14 cellular contexts compared by ENCODE assay signal in the genomic region with DNA sequence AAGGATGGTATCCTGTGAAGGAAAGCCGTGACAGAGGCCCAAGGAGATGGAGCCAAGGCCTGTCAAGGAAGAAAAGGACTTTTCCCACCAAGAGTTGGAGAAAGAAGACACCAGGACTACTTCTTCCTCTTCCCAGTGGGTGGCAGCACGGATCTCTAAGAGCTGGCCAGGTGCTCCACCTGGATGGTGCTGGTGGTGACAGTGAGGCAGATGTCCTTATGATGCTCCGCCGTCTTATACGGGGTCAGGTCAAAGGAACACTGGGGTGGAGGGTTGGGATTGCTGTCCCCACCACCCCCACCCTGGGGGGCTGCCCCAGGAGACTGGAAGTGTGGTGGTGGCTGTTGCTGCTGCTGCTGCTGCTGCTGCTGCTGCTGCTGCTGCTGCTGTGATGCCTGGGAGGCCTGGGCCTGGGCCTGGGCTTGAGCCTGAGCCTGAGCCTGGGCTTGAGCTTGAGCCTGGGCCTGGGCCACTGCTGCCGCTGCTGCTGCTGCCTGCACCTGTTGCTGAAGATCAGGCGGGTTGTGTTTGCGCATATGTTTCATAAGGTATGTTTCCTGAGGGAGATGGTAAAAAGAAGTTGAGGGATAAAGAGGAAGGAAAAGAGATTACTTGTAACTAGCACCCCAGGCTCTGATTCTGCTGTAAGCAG. TPM values are rescaled to one million over a fixed set of nuclear protein-coding genes. Genes with fewer than 3 reads are reported as not detected.
DNase-seq lines count a peak whose midpoint lies in the region; ATAC-seq and TF ChIP-seq lines count a peak whose summit lies in the region.
"Had no signal": no experiment of that assay in that cellular context is flagged by ENCODE, and none has a peak within 500 bp of the region (broad histone marks: within the 10 kb centered on the region; RNA-seq: fewer than 3 reads in every experiment).

No MANE protein-coding gene starts in this region.

- H2AK5ac ChIP-seq in H9 (ENCODE audit: insufficient read length, low read length) = no peak overlapping the region

- no CpG with 5 or more reads among the region's 8 CpGs for WGBS in H9 (ENCODE audit: extremely low coverage, insufficient read length, low lambda C conversion rate)
- 76 to 92% methylated on average over 2 to 8 of the region's 8 CpGs for WGBS in transverse colon (ENCODE audit: low coverage in 1 of 2), 2 donors

- in situ Hi-C loops in transverse colon (cut with MboI; ENCODE audit: low pct_ligation_motif_present in 1 of 4, low pct_unique_long_range_greater_than_20kb in 1 of 4, low sequenced_read_pairs in 3 of 4) = no loop called here

- no peaks in the 10 kb centered on the region for H3K79me1 ChIP-seq in H9 (ENCODE audit: insufficient read depth, low read depth, low read length, poor library complexity, severe bottlenecking)

- peaks cover 41 to 67% (median 52%) of the 10 kb centered on the region in 3 experiments for H3K36me3 Mint-ChIP-seq in H9 (ENCODE audit: insufficient read depth in 1 of 3, low read depth in 3 of 3)
- peaks cover 50% of the 10 kb centered on the region for H3K36me3 Mint-ChIP-seq in WTC11

- H2BK20ac ChIP-seq in H9 (ENCODE audit: low read depth, low read length, poor library complexity, severe bottlenecking) = no peak overlapping the region

- H2AFZ ChIP-seq in H9 (ENCODE audit: low read length) = no peak overlapping the region

- no peak overlapping the region for H4K8ac ChIP-seq in H9 (replicated peaks; ENCODE audit: insufficient read length, low read depth, low read length)

- peaks cover 3 to 4% of the 10 kb centered on the region in 2 experiments; a peak in 1 of 4 replicates for H3K4me1 Mint-ChIP-seq in H9
- no peaks in the 10 kb centered on the region; the same call in 1 of the 2 replicates for H3K4me1 Mint-ChIP-seq in WTC11

- DNase-seq in DMS53 treated with DMSO at 0.1 percent for 48 hours (lab: John Stamatoyannopoulos, UW; ENCODE audit: unreplicated experiment) (peak; percentile 35), H9 (peak; percentile 66), WTC11 (ENCODE audit: low spot score) (peak; percentile 22), left kidney (ENCODE audit: low read depth, low spot score) (peak; percentile 32), NCI-H345 treated with DMSO at 0.1 percent for 48 hours (lab: John Stamatoyannopoulos, UW; ENCODE audit: unreplicated experiment) (no peak), 8988T (no peak), transverse colon (no peak), sciatic nerve (ENCODE audit: low spot score) (no peak)
- DNase-seq: GDM1; natural killer cell; NCI-H524 treated with DMSO at 0.1 percent for 48 hours; stimulated activated CD4-positive, alpha-beta T cell treated with anti-CD3 and anti-CD28 coated beads, Interleukin-2, amount 100 ng/mL, for 24 hours had no signal

- CTCF ChIA-PET in WTC11 (lab: Charles Lee) = interaction anchor here (0.8 to 3.3 kb wide), 6 partner anchors 12 to 97 kb away, joined by 4 to 20 read pairs (median 6); a partner anchor contains a TSS

- H3K4ac ChIP-seq in H9 (ENCODE audit: low read depth, low read length) = no peak overlapping the region

- POLR2A ChIA-PET in WTC11 (lab: Charles Lee) = interaction anchor here (0.6 to 1.0 kb wide), 2 partner anchors 21 to 119 kb away, joined by 3 to 5 read pairs; a partner anchor contains a TSS

- H2BK15ac ChIP-seq in H9 (ENCODE audit: low read depth, low read length) = no peak overlapping the region

- H3K56ac ChIP-seq in H9 (ENCODE audit: insufficient read length, low read depth, low read length) = no peak overlapping the region

- no peak overlapping the region for H3K9ac ChIP-seq in H9 (ENCODE audit: extremely low read depth, insufficient read length, low read length)

- H3K9me3 Mint-ChIP-seq in H9 (no peaks in the 10 kb centered on the region), WTC11 (no peaks in the 10 kb centered on the region)
- H3K9me3 Mint-ChIP-seq: activated T-helper 1 cell treated with anti-CD3 and anti-CD28 coated beads, Interleukin-12 subunit alpha, Interleukin-12 subunit beta, Interleukin-2, Interleukin-4 antibody, amounts not matched to agents 30 ng/mL and 10 ng/mL and 1 ng/mL, durations not matched to agents 14 hours and 24 hours and 36 hours; natural killer cell had no signal

- H4K20me1 ChIP-seq in H9 (ENCODE audit: control insufficient read depth, insufficient read depth, insufficient read length) = no peaks in the 10 kb centered on the region

- no peaks in the 10 kb centered on the region for H3K27me3 ChIP-seq in H9 (ENCODE audit: insufficient read depth, low read length)
- H3K27me3 ChIP-seq in transverse colon = no peaks in the 10 kb centered on the region

- H3K36me3 ChIP-seq in transverse colon = peaks cover 0 to 53% (median 26%) of the 10 kb centered on the region in 4 donors

- no peaks in the 10 kb centered on the region for H3K4me1 ChIP-seq in H9 (ENCODE audit: insufficient read depth, low read length)
- H3K4me1 ChIP-seq in transverse colon = no peaks in the 10 kb centered on the region

- peak; percentile 46; the same call in 2 of the 3 replicates for TF ChIP-seq CTCF in H9 (conservative IDR thresholded peaks at IDR 0.05)
- TF ChIP-seq CTCF in WTC11 (IDR thresholded peaks at IDR 0.05) = no peak
- TF ChIP-seq CTCF in transverse colon (IDR thresholded peaks at IDR 0.05) = peak in 1 of 5 experiments; percentile 14

- no peak for TF ChIP-seq EP300 in transverse colon (IDR thresholded peaks at IDR 0.05; ENCODE audit: low read depth)

- H3K9me3 ChIP-seq in H9 (ENCODE audit: control insufficient read depth, low read depth, low read length) = no peaks in the 10 kb centered on the region
- H3K9me3 ChIP-seq in transverse colon = no peaks in the 10 kb centered on the region

- no peak overlapping the region for H3T11ph ChIP-seq in H9 (ENCODE audit: low read length)

- no peak overlapping the region for H4K91ac ChIP-seq in H9 (ENCODE audit: insufficient read length, low read depth, low read length)

- no peak overlapping the region for H3K4me2 ChIP-seq in H9 (ENCODE audit: insufficient read depth, insufficient read length, low read length)

- peak overlapping the region in 1 of 3 experiments; percentile 21; a peak in 1 of 7 replicates for H3K27ac Mint-ChIP-seq in H9
- H3K27ac Mint-ChIP-seq in WTC11 = no peak overlapping the region
- H3K27ac Mint-ChIP-seq: activated T-helper 1 cell treated with anti-CD3 and anti-CD28 coated beads, Interleukin-12 subunit alpha, Interleukin-12 subunit beta, Interleukin-2, Interleukin-4 antibody, amounts not matched to agents 30 ng/mL and 10 ng/mL and 1 ng/mL, durations not matched to agents 14 hours and 24 hours and 36 hours; natural killer cell had no signal

- no peak overlapping the region for H3K23ac ChIP-seq in H9 (ENCODE audit: insufficient read length, low read depth, low read length)

- no peak overlapping the region for H3K27ac ChIP-seq in H9 (ENCODE audit: insufficient read length, low read depth, low read length)
- no peak overlapping the region for H3K27ac ChIP-seq in transverse colon

- H3K14ac ChIP-seq in H9 (ENCODE audit: insufficient read depth, low read length) = no peak overlapping the region

- intact Hi-C loops in transverse colon (cut with DNase I; ENCODE audit: low total_unique reads) = loop anchor here (10.0 kb wide), 1 partner anchor 53 kb away; no protein-coding TSS in a partner anchor
- intact Hi-C loops in sciatic nerve (cut with DNase I) = no loop called here

- H3K27me3 Mint-ChIP-seq in H9 (ENCODE audit: low read depth) (no peaks in the 10 kb centered on the region; the same call in 1 of the 2 replicates), WTC11 (ENCODE audit: low read depth) (no peaks in the 10 kb centered on the region; the same call in 1 of the 2 replicates)

- H2BK5ac ChIP-seq in H9 (ENCODE audit: insufficient read length, low read length) = no peak overlapping the region

- no peaks in the 10 kb centered on the region for H3K79me2 ChIP-seq in H9 (ENCODE audit: insufficient read depth, low read length)

- no peak overlapping the region for H3K18ac ChIP-seq in H9 (ENCODE audit: insufficient read length, low read depth, low read length)

- H2BK12ac ChIP-seq in H9 (ENCODE audit: insufficient read length, low read depth, low read length) = no peak overlapping the region

- peaks cover under 1% of the 10 kb centered on the region for H3K23me2 ChIP-seq in H9 (ENCODE audit: insufficient read length, low read depth, low read length, poor library complexity, severe bottlenecking)

- no peak for TF ChIP-seq POLR2A in transverse colon (IDR thresholded peaks at IDR 0.05)

- no peak overlapping the region for H2BK120ac ChIP-seq in H9 (ENCODE audit: low read depth, low read length, poor library complexity, severe bottlenecking)

- no peak overlapping the region for H4K5ac ChIP-seq in H9 (ENCODE audit: insufficient read length, low read depth, low read length)

- no peak overlapping the region for H3K4me3 ChIP-seq in transverse colon

- H3K4me3 Mint-ChIP-seq in H9 (no peak overlapping the region), WTC11 (no peak overlapping the region)
- H3K4me3 Mint-ChIP-seq: activated T-helper 1 cell treated with anti-CD3 and anti-CD28 coated beads, Interleukin-12 subunit alpha, Interleukin-12 subunit beta, Interleukin-2, Interleukin-4 antibody, amounts not matched to agents 30 ng/mL and 10 ng/mL and 1 ng/mL, durations not matched to agents 14 hours and 24 hours and 36 hours; natural killer cell had no signal

- peak; percentile 26 for ATAC-seq in WTC11
- no peak for ATAC-seq in sciatic nerve
- ATAC-seq: natural killer cell had no signal

TF ChIP-seq in WTC11, 78 proteins besides CTCF, POLR2A, EP300 and RAD21 (continues in another document):
- TF ChIP-seq, protein P1, sequence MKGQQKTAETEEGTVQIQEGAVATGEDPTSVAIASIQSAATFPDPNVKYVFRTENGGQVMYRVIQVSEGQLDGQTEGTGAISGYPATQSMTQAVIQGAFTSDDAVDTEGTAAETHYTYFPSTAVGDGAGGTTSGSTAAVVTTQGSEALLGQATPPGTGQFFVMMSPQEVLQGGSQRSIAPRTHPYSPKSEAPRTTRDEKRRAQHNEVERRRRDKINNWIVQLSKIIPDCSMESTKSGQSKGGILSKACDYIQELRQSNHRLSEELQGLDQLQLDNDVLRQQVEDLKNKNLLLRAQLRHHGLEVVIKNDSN (CRISPR knock-in tag; IDR thresholded peaks at IDR 0.05) = no peak
- no peak for TF ChIP-seq ZNF317 (CRISPR knock-in tag; IDR thresholded peaks at IDR 0.05; ENCODE audit: borderline replicate concordance, low read depth)

RNA-seq across cellular contexts. Expression of a gene that starts 4.8 kb away (rescaled TPM):
- total RNA-seq in H9 (2021) (20.1 TPM in 2 replicates), WTC11 (2021) (23.0 to 27.4 TPM (median 26.7 TPM) in 3 replicates), transverse colon (100 to 1,000 TPM in 1 of 4 donors, 10 to 100 TPM in 3; 41.8 to 165 (median 56.6) TPM), sciatic nerve (42.1 TPM)

RNA-seq across cellular contexts. Expression of a gene that starts 20.5 kb away (rescaled TPM):
- total RNA-seq in H9 (2021) = 1.3 and 1.9 TPM in 2 replicates
- total RNA-seq in WTC11 (2021) = 2.1 to 4.2 TPM (median 3.2 TPM) in 3 replicates
- 1 to 10 TPM in 3 of 4 donors, not detected in 1; 2.2 to 2.9 (median 2.7) TPM for total RNA-seq in transverse colon
- 1.9 TPM for total RNA-seq in sciatic nerve

RNA-seq across cellular contexts. Expression of a gene that starts 21.5 kb away (rescaled TPM):
- total RNA-seq in H9 (2021) (83.5 and 88.0 TPM in 2 replicates), WTC11 (2021) (63.8 to 64.7 TPM (median 64.4 TPM) in 3 replicates), transverse colon (10 to 100 TPM; 34.8 to 49.4 (median 42.8) TPM), sciatic nerve (52.7 TPM)

RNA-seq across cellular contexts. Expression of a gene that starts 31.9 kb away (rescaled TPM):
- total RNA-seq in H9 (2021) = 0.22 TPM in 2 replicates
- total RNA-seq in WTC11 (2021) = 0.20 to 0.57 TPM (median 0.48 TPM) in 3 replicates
- 10 to 100 TPM; 27.9 to 50.1 (median 30.2) TPM for total RNA-seq in transverse colon
- 2.9 TPM for total RNA-seq in sciatic nerve
- total RNA-seq: dermis microvascular lymphatic vessel endothelial cell had no signal

RNA-seq across cellular contexts. Expression of a gene that starts 32.9 kb away (rescaled TPM):
- total RNA-seq in H9 (2021) (5.2 and 6.6 TPM in 2 replicates), WTC11 (2021) (7.7 to 9.9 TPM (median 8.2 TPM) in 3 replicates), transverse colon (under 1 TPM in 1 of 4 donors, not detected in 3; 0.64 TPM), sciatic nerve (2.5 TPM)
- total RNA-seq: dermis microvascular lymphatic vessel endothelial cell, natural killer cell had no signal

Comparison
In these comparisons a context has a peak if more than half of its experiments do, and no peak if none do; other contexts are left out.
1. DNase-seq: peak in DMS53 treated with DMSO at 0.1 percent for 48 hours (single experiment), H9 (single experiment), WTC11 (single experiment) and left kidney (single experiment); none in NCI-H345 treated with DMSO at 0.1 percent for 48 hours (single experiment), 8988T (single experiment), transverse colon (single experiment) and sciatic nerve (single experiment).